Comparison of ENCODE assay signal across 27 cellular contexts in genomic region chr7:88363869-88364268, GRCh38. TPM values are rescaled to one million over a fixed set of nuclear protein-coding genes. Genes with fewer than 3 reads are reported as not detected.
"Had no signal": no experiment of that assay in that cellular context is flagged by ENCODE, and none has a peak within 500 bp of the region (broad histone marks: within the 10 kb centered on the region; RNA-seq: fewer than 3 reads in every experiment).

No MANE protein-coding gene starts in this region.

- H3K9me3 Mint-ChIP-seq: dendritic cell treated with granulocyte-macrophage colony-stimulating factor and Interleukin-4, amounts not matched to agents 40 ng/mL and 50 ng/mL, for 4 days; memory B cell; natural killer cell; neural crest cell; stimulated activated naive CD8-positive, alpha-beta T cell treated with anti-CD3 and anti-CD28 coated beads, Interleukin-15, amount 100 ng/mL, for 72 hours had no signal

- H3K36me3 ChIP-seq: colonic mucosa, esophagus squamous epithelium, heart right ventricle, right lobe of liver, suprapubic skin, vagina had no signal

- H3K4me1 Mint-ChIP-seq: memory B cell; natural killer cell; stimulated activated naive CD8-positive, alpha-beta T cell treated with anti-CD3 and anti-CD28 coated beads, Interleukin-15, amount 100 ng/mL, for 72 hours had no signal

- H3K27me3 ChIP-seq: colonic mucosa, esophagus squamous epithelium, heart right ventricle, right lobe of liver, suprapubic skin, vagina had no signal

- H3K36me3 Mint-ChIP-seq: memory B cell, natural killer cell had no signal

- H3K27ac Mint-ChIP-seq: dendritic cell treated with granulocyte-macrophage colony-stimulating factor and Interleukin-4, amounts not matched to agents 40 ng/mL and 50 ng/mL, for 4 days; memory B cell; natural killer cell had no signal

- H3K4me3 Mint-ChIP-seq: dendritic cell treated with granulocyte-macrophage colony-stimulating factor and Interleukin-4, amounts not matched to agents 40 ng/mL and 50 ng/mL, for 4 days; memory B cell; natural killer cell; neural crest cell; stimulated activated naive CD8-positive, alpha-beta T cell treated with anti-CD3 and anti-CD28 coated beads, Interleukin-15, amount 100 ng/mL, for 72 hours had no signal

- H3K4me3 ChIP-seq: colonic mucosa, esophagus squamous epithelium, heart right ventricle, lung, right lobe of liver, suprapubic skin, vagina had no signal

- H3K4me1 ChIP-seq: colonic mucosa, esophagus squamous epithelium, heart right ventricle, right lobe of liver, suprapubic skin, vagina had no signal

- ATAC-seq: heart right ventricle; left lobe of liver; natural killer cell; stimulated activated naive CD8-positive, alpha-beta T cell treated with anti-CD3 and anti-CD28 coated beads, Interleukin-15, amount 100 ng/mL, for 72 hours had no signal

- H3K9me3 ChIP-seq: colonic mucosa, esophagus squamous epithelium, heart right ventricle, right lobe of liver, suprapubic skin, vagina had no signal

- DNase-seq: colonic mucosa; effector memory CD4-positive, alpha-beta T cell; erythroblast; esophagus squamous epithelium; foreskin melanocyte; glutamatergic neuron; heart right ventricle; kidney; natural killer cell; posterior cingulate gyrus; right lobe of liver; small intestine; stimulated activated CD4-positive, alpha-beta T cell treated with anti-CD3 and anti-CD28 coated beads, Interleukin-15, amount 100 ng/mL, for 24 hours; stimulated activated CD4-positive, alpha-beta T cell treated with anti-CD3 and anti-CD28 coated beads, Interleukin-2, amount 100 ng/mL, for 48 hours; stimulated activated naive CD4-positive, alpha-beta T cell; stimulated activated naive CD8-positive, alpha-beta T cell treated with anti-CD3 and anti-CD28 coated beads, Interleukin-15, amount 100 ng/mL, for 72 hours; trophoblast cell had no signal

- H3K27me3 Mint-ChIP-seq: dendritic cell treated with granulocyte-macrophage colony-stimulating factor and Interleukin-4, amounts not matched to agents 40 ng/mL and 50 ng/mL, for 4 days; memory B cell had no signal

- FAIRE-seq: endometrium, kidney, small intestine had no signal

- H3K27ac ChIP-seq: colonic mucosa, esophagus squamous epithelium, heart right ventricle, right lobe of liver, suprapubic skin, vagina had no signal

RNA-seq across cellular contexts. Expression of gene STEAP4, which starts 57.2 kb away (rescaled TPM):
- total RNA-seq: chondrocyte, neural crest cell, pulmonary artery endothelial cell had no signal
